7 cellular contexts compared by ENCODE assay signal in the genomic region with DNA sequence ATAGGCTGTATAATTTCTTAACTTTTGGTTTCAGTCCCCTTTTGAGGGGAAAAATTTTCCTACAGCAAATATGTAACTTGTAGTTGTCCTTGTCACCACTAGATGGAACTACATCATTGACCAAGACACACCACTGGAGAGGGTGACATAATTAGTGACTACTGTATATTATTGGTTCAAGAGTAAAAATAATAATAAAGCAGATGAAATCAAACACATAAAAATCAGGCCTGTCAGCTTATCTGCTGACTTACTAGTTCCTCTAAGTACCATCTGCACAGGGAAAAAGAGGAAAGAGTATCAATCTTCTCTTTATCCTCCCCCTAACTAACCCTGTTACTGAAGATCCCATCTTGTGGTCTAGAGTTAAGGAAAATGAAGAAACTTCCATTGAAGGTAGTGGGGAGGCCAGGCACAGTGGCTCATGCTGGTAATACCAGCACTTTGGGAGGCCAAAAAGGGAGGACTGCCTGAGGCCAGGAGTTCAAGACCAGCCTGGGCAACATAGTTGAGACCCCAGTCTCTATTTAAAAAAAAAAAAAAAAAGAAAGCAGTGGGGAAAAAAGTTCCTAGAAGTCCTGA. TPM values are rescaled to one million over a fixed set of nuclear protein-coding genes. Genes with fewer than 3 reads are reported as not detected.
DNase-seq lines count a peak whose midpoint lies in the region; ATAC-seq and TF ChIP-seq lines count a peak whose summit lies in the region.

No MANE protein-coding gene starts in this region.

- peaks cover 6 to 11% of the 10 kb centered on the region in 2 donors for H3K4me1 Mint-ChIP-seq in natural killer cell treated with Interleukin-12 subunit alpha and Interleukin-12 subunit beta and Interleukin-15 and Interleukin-18, amount 100 ng/mL, for 72 hours (ENCODE audit: low read depth in 2 of 2)

- in situ Hi-C loops in SK-MEL-5 (cut with HindIII; ENCODE audit: low pct_unique_long_range_greater_than_20kb, low sequenced_read_pairs) = no loop called here

- no peaks in the 10 kb centered on the region for H3K27me3 Mint-ChIP-seq in natural killer cell treated with Interleukin-12 subunit alpha and Interleukin-12 subunit beta and Interleukin-15 and Interleukin-18, amount 100 ng/mL, for 72 hours

- no peak overlapping the region for H3K4me3 Mint-ChIP-seq in natural killer cell treated with Interleukin-12 subunit alpha and Interleukin-12 subunit beta and Interleukin-15 and Interleukin-18, amount 100 ng/mL, for 72 hours

- DNase-seq in GM10266 (ENCODE audit: extremely low spot score) (peak; percentile 57), KG1 (lab: John Stamatoyannopoulos, UW) (peak; percentile 23), SK-MEL-5 (ENCODE audit: low read depth, low spot score) (peak; percentile 65)
- DNase-seq in natural killer cell treated with Interleukin-12 subunit alpha and Interleukin-12 subunit beta and Interleukin-15 and Interleukin-18, amount 100 ng/mL, for 72 hours (ENCODE audit: low spot score) = no peak
- DNase-seq in activated CD4-positive, alpha-beta T cell treated with anti-CD3 and anti-CD28 coated beads, Interleukin-2, amount 50 U/mL, for 4 hours = no peak

- no peak overlapping the region for H3K27ac Mint-ChIP-seq in natural killer cell treated with Interleukin-12 subunit alpha and Interleukin-12 subunit beta and Interleukin-15 and Interleukin-18, amount 100 ng/mL, for 72 hours

- no peaks in the 10 kb centered on the region for H3K9me3 Mint-ChIP-seq in natural killer cell treated with Interleukin-12 subunit alpha and Interleukin-12 subunit beta and Interleukin-15 and Interleukin-18, amount 100 ng/mL, for 72 hours

- H3K36me3 Mint-ChIP-seq in natural killer cell treated with Interleukin-12 subunit alpha and Interleukin-12 subunit beta and Interleukin-15 and Interleukin-18, amount 100 ng/mL, for 72 hours = peaks cover 25% of the 10 kb centered on the region

- ATAC-seq in GM21723 (IDR thresholded peaks at IDR 0.05; ENCODE audit: unreplicated experiment) (peak; percentile 88), esophagus mucosa (peak; percentile 67)
- peak; percentile 72 to 78 for ATAC-seq in natural killer cell treated with Interleukin-12 subunit alpha and Interleukin-12 subunit beta and Interleukin-15 and Interleukin-18, amount 100 ng/mL, for 72 hours

- TF ChIP-seq CTCF in GM10266 (IDR thresholded peaks at IDR 0.05; ENCODE audit: control insufficient read depth, insufficient read depth, low read depth, missing control alignments) = peak; percentile 63

RNA-seq across cellular contexts. Expression of a gene that starts 29.6 kb away (rescaled TPM):
- 113 and 121 TPM in 2 replicates for total RNA-seq in SK-MEL-5 (2014; rRNA removed; shearing (Covaris generic))
- 64.3 and 85.7 TPM in 2 replicates for polyA plus RNA-seq in SK-MEL-5 (2015; cell fraction: cytosol; rRNA removed)
- 293 and 398 TPM in 2 replicates for polyA plus RNA-seq in SK-MEL-5 (2015; cell fraction: nucleus; rRNA removed)
- total RNA-seq in esophagus mucosa = 50.3 TPM
- 100 to 1,000 TPM in 1 of 2 donors, 10 to 100 TPM in 1; 48.7 to 187 TPM for total RNA-seq in natural killer cell treated with Interleukin-12 subunit alpha and Interleukin-12 subunit beta and Interleukin-15 and Interleukin-18, amount 100 ng/mL, for 72 hours

Comparison
In these comparisons a context has a peak if more than half of its experiments do, and no peak if none do; other contexts are left out.
1. DNase-seq: peak in GM10266 (single experiment), KG1 (single experiment) and SK-MEL-5 (single experiment); none in natural killer cell treated with Interleukin-12 subunit alpha and Interleukin-12 subunit beta and Interleukin-15 and Interleukin-18, amount 100 ng/mL, for 72 hours (single experiment) and activated CD4-positive, alpha-beta T cell treated with anti-CD3 and anti-CD28 coated beads, Interleukin-2, amount 50 U/mL, for 4 hours (0 of 2).
2. Peak in every context shown above with its lines, with median percentiles within 50 percentile points of each other: ATAC-seq.